ENCODE assay signal across 1 cellular context in genomic region chr5:136053336-136054121, GRCh38.
TF ChIP-seq lines count a peak whose summit lies in the region.

No MANE protein-coding gene starts in this region.

TF ChIP-seq in HepG2, 621 proteins besides CTCF, POLR2A, EP300 and RAD21 (continued from another document and continues in another):
- no peak for TF ChIP-seq TSC22D2 (CRISPR knock-in tag; IDR thresholded peaks at IDR 0.05; ENCODE audit: borderline replicate concordance)
- no peak for TF ChIP-seq PHB2 (IDR thresholded peaks at IDR 0.05; ENCODE audit: partially characterized antibody)
- TF ChIP-seq AHDC1 (CRISPR knock-in tag; IDR thresholded peaks at IDR 0.05; ENCODE audit: borderline replicate concordance) = peak; percentile 93
- TF ChIP-seq, protein P1, sequence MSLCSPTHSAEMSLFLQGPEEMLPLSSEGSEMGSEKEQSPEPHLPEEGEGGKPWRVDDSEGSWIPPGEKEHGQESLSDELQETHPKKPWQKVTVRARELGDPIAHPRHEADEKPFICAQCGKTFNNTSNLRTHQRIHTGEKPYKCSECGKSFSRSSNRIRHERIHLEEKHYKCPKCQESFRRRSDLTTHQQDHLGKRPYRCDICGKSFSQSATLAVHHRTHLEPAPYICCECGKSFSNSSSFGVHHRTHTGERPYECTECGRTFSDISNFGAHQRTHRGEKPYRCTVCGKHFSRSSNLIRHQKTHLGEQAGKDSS (CRISPR knock-in tag; IDR thresholded peaks at IDR 0.05; ENCODE audit: borderline replicate concordance, low read depth) = 0 out of 2 replicates have a peak, but pooled peaks have one; percentile 48
- no peak for TF ChIP-seq ZNF282 (IDR thresholded peaks at IDR 0.05; ENCODE audit: partially characterized antibody)
- peak; percentile 82 for TF ChIP-seq ZNF136 (CRISPR knock-in tag; IDR thresholded peaks at IDR 0.05; ENCODE audit: low read depth)
- TF ChIP-seq, protein P2, sequence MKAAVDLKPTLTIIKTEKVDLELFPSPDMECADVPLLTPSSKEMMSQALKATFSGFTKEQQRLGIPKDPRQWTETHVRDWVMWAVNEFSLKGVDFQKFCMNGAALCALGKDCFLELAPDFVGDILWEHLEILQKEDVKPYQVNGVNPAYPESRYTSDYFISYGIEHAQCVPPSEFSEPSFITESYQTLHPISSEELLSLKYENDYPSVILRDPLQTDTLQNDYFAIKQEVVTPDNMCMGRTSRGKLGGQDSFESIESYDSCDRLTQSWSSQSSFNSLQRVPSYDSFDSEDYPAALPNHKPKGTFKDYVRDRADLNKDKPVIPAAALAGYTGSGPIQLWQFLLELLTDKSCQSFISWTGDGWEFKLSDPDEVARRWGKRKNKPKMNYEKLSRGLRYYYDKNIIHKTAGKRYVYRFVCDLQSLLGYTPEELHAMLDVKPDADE (CRISPR knock-in tag; IDR thresholded peaks at IDR 0.05) = no peak
- 0 out of 2 replicates have a peak, but pooled peaks have one; percentile 71 for TF ChIP-seq ZNF615 (CRISPR knock-in tag; IDR thresholded peaks at IDR 0.05; ENCODE audit: borderline replicate concordance)
- TF ChIP-seq ZNF333 (CRISPR knock-in tag; IDR thresholded peaks at IDR 0.05; ENCODE audit: borderline replicate concordance) = no peak
- 0 out of 2 replicates have a peak, but pooled peaks have one; percentile 56 for TF ChIP-seq NCOA1 (CRISPR knock-in tag; IDR thresholded peaks at IDR 0.05)
- peak; percentile 55; the same call in 1 of the 2 replicates for TF ChIP-seq ZBED4 (CRISPR knock-in tag; IDR thresholded peaks at IDR 0.05; ENCODE audit: borderline replicate concordance)
- no peak for TF ChIP-seq ZSCAN20 (CRISPR knock-in tag; IDR thresholded peaks at IDR 0.05; ENCODE audit: borderline replicate concordance)
- no peak for TF ChIP-seq STAT5B (CRISPR knock-in tag; IDR thresholded peaks at IDR 0.05)
- TF ChIP-seq ETV6 (CRISPR knock-in tag; conservative IDR thresholded peaks at IDR 0.05) = no peak
- peak; percentile 94 for TF ChIP-seq FOXJ3 (CRISPR knock-in tag; IDR thresholded peaks at IDR 0.05; ENCODE audit: borderline replicate concordance)
- TF ChIP-seq ZNF329 (CRISPR knock-in tag; IDR thresholded peaks at IDR 0.05; ENCODE audit: low read depth) = no peak
- peak; percentile 87; the same call in 1 of the 2 replicates for TF ChIP-seq ZBTB25 (CRISPR knock-in tag; IDR thresholded peaks at IDR 0.05)
- TF ChIP-seq DNMT1 (CRISPR knock-in tag; IDR thresholded peaks at IDR 0.05) = 0 out of 2 replicates have a peak, but pooled peaks have one; percentile 53
- no peak for TF ChIP-seq ZNF546 (CRISPR knock-in tag; conservative IDR thresholded peaks at IDR 0.05)
- TF ChIP-seq NRL (CRISPR knock-in tag; IDR thresholded peaks at IDR 0.05; ENCODE audit: borderline replicate concordance) = no peak
- peak; percentile 86; the same call in 1 of the 2 replicates for TF ChIP-seq ZNF430 (CRISPR knock-in tag; IDR thresholded peaks at IDR 0.05)
- TF ChIP-seq ZNF160 (CRISPR knock-in tag; IDR thresholded peaks at IDR 0.05) = no peak
- TF ChIP-seq SMAD3 (CRISPR knock-in tag; IDR thresholded peaks at IDR 0.05) = peak; percentile 95
- TF ChIP-seq ZNF547 (CRISPR knock-in tag; IDR thresholded peaks at IDR 0.05) = no peak
- peak; percentile 84 for TF ChIP-seq HNF4G (IDR thresholded peaks at IDR 0.05; ENCODE audit: borderline replicate concordance, low read depth, low read length)
- peak; percentile 93 for TF ChIP-seq HNF4G (CRISPR knock-in tag; IDR thresholded peaks at IDR 0.05; ENCODE audit: borderline replicate concordance, low read depth)
- TF ChIP-seq ZMYM3 (CRISPR knock-in tag; IDR thresholded peaks at IDR 0.05) = peak; percentile 87
- TF ChIP-seq ARHGAP35 (CRISPR knock-in tag; IDR thresholded peaks at IDR 0.05; ENCODE audit: borderline replicate concordance) = no peak
- TF ChIP-seq MED8 (CRISPR knock-in tag; IDR thresholded peaks at IDR 0.05; ENCODE audit: insufficient replicate concordance) = peak; percentile 61
- TF ChIP-seq HDAC6 (IDR thresholded peaks at IDR 0.05; ENCODE audit: low read depth, low read length) = no peak
- TF ChIP-seq HNF1B (CRISPR knock-in tag; IDR thresholded peaks at IDR 0.05) = peak; percentile 94
- TF ChIP-seq, protein P3, sequence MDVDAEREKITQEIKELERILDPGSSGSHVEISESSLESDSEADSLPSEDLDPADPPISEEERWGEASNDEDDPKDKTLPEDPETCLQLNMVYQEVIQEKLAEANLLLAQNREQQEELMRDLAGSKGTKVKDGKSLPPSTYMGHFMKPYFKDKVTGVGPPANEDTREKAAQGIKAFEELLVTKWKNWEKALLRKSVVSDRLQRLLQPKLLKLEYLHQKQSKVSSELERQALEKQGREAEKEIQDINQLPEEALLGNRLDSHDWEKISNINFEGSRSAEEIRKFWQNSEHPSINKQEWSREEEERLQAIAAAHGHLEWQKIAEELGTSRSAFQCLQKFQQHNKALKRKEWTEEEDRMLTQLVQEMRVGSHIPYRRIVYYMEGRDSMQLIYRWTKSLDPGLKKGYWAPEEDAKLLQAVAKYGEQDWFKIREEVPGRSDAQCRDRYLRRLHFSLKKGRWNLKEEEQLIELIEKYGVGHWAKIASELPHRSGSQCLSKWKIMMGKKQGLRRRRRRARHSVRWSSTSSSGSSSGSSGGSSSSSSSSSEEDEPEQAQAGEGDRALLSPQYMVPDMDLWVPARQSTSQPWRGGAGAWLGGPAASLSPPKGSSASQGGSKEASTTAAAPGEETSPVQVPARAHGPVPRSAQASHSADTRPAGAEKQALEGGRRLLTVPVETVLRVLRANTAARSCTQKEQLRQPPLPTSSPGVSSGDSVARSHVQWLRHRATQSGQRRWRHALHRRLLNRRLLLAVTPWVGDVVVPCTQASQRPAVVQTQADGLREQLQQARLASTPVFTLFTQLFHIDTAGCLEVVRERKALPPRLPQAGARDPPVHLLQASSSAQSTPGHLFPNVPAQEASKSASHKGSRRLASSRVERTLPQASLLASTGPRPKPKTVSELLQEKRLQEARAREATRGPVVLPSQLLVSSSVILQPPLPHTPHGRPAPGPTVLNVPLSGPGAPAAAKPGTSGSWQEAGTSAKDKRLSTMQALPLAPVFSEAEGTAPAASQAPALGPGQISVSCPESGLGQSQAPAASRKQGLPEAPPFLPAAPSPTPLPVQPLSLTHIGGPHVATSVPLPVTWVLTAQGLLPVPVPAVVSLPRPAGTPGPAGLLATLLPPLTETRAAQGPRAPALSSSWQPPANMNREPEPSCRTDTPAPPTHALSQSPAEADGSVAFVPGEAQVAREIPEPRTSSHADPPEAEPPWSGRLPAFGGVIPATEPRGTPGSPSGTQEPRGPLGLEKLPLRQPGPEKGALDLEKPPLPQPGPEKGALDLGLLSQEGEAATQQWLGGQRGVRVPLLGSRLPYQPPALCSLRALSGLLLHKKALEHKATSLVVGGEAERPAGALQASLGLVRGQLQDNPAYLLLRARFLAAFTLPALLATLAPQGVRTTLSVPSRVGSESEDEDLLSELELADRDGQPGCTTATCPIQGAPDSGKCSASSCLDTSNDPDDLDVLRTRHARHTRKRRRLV (CRISPR knock-in tag; IDR thresholded peaks at IDR 0.05) = no peak
- TF ChIP-seq PITX1 (CRISPR knock-in tag; IDR thresholded peaks at IDR 0.05) = peak; percentile 84
- no peak for TF ChIP-seq ZFP36 (IDR thresholded peaks at IDR 0.05; ENCODE audit: borderline replicate concordance, low read depth, low read length, partially characterized antibody)
- peak; percentile 92 for TF ChIP-seq ZNF746 (CRISPR knock-in tag; IDR thresholded peaks at IDR 0.05)
- peak; percentile 86 for TF ChIP-seq MXD4 (CRISPR knock-in tag; IDR thresholded peaks at IDR 0.05)
